In genomic region chr11:43803766-43804165, GRCh38 we compare ENCODE assay signal across 27 cellular contexts.
"Had no signal": no experiment of that assay in that cellular context is flagged by ENCODE, and none has a peak within 500 bp of the region (broad histone marks: within the 10 kb centered on the region; RNA-seq: fewer than 3 reads in every experiment).

No MANE protein-coding gene starts in this region.

- FAIRE-seq: pancreas, small intestine, urothelium cell line had no signal

- H3K27ac ChIP-seq: neutrophil, pancreas, prostate gland, right lobe of liver, sigmoid colon, stomach, thoracic aorta, tibial artery, transverse colon, vagina had no signal

- DNase-seq: naive thymus-derived CD8-positive, alpha-beta T cell; nephron progenitor cell; nucleus accumbens; pancreas; right cardiac atrium; right lobe of liver; sigmoid colon; small intestine; stimulated activated CD4-positive, alpha-beta T cell treated with anti-CD3 and anti-CD28 coated beads, Interleukin-15, amount 100 ng/mL, for 24 hours; stimulated activated CD4-positive, alpha-beta T cell treated with anti-CD3 and anti-CD28 coated beads, Interleukin-2, amount 100 ng/mL, for 24 hours; stimulated activated CD4-positive, alpha-beta T cell treated with anti-CD3 and anti-CD28 coated beads, Interleukin-2, amount 100 ng/mL, for 48 hours; stimulated activated CD4-positive, alpha-beta T cell treated with anti-CD3 and anti-CD28 coated beads, Interleukin-4, amount 100 ng/mL, for 24 hours; stimulated activated naive B cell treated with anti-CD40 and anti-IgM and Interleukin-4, amounts not matched to agents 10 μg/mL and 1 μg/mL and 100 μg/mL, for 72 hours; stimulated activated naive CD4-positive, alpha-beta T cell treated with Interleukin-2 at 50 U/mL for 16 hours; stomach; tibial artery; transverse colon had no signal

- H3K9me3 ChIP-seq: neutrophil, pancreas, prostate gland, right lobe of liver, sigmoid colon, stomach, thoracic aorta, tibial artery, transverse colon, vagina had no signal

- H3K9me3 Mint-ChIP-seq: natural killer cell treated with Interleukin-12 subunit alpha and Interleukin-12 subunit beta and Interleukin-15 and Interleukin-18, amount 100 ng/mL, for 72 hours had no signal

- H3K27me3 Mint-ChIP-seq: naive thymus-derived CD8-positive, alpha-beta T cell; natural killer cell treated with Interleukin-12 subunit alpha and Interleukin-12 subunit beta and Interleukin-15 and Interleukin-18, amount 100 ng/mL, for 72 hours; stimulated activated naive B cell treated with anti-CD40 and anti-IgM and Interleukin-4, amounts not matched to agents 10 μg/mL and 1 μg/mL and 100 μg/mL, for 72 hours; stimulated activated naive CD8-positive, alpha-beta T cell treated with anti-CD3 and anti-CD28 coated beads, Interleukin-15, Interleukin-2, amounts not matched to agents 100 ng/mL and 50 ng/mL, for 24 hours; type B pancreatic cell had no signal

- H3K27ac Mint-ChIP-seq: naive thymus-derived CD8-positive, alpha-beta T cell; natural killer cell treated with Interleukin-12 subunit alpha and Interleukin-12 subunit beta and Interleukin-15 and Interleukin-18, amount 100 ng/mL, for 72 hours; nephron progenitor cell; stimulated activated effector memory CD8-positive, alpha-beta T cell treated with anti-CD3 and anti-CD28 coated beads, Interleukin-12 subunit alpha, Interleukin-12 subunit beta, amount 100 ng/mL, for 72 hours; stimulated activated naive B cell treated with anti-CD40 and anti-IgM and Interleukin-4, amounts not matched to agents 10 μg/mL and 1 μg/mL and 100 μg/mL, for 72 hours; stimulated activated naive CD8-positive, alpha-beta T cell treated with anti-CD3 and anti-CD28 coated beads, Interleukin-15, Interleukin-2, amounts not matched to agents 100 ng/mL and 50 ng/mL, for 24 hours; type B pancreatic cell had no signal

- H3K4me3 Mint-ChIP-seq: naive thymus-derived CD8-positive, alpha-beta T cell; natural killer cell treated with Interleukin-12 subunit alpha and Interleukin-12 subunit beta and Interleukin-15 and Interleukin-18, amount 100 ng/mL, for 72 hours; nephron progenitor cell; neural crest cell; stimulated activated effector memory CD8-positive, alpha-beta T cell treated with anti-CD3 and anti-CD28 coated beads, Interleukin-12 subunit alpha, Interleukin-12 subunit beta, amount 100 ng/mL, for 72 hours; stimulated activated naive B cell treated with anti-CD40 and anti-IgM and Interleukin-4, amounts not matched to agents 10 μg/mL and 1 μg/mL and 100 μg/mL, for 72 hours; stimulated activated naive CD8-positive, alpha-beta T cell treated with anti-CD3 and anti-CD28 coated beads, Interleukin-15, Interleukin-2, amounts not matched to agents 100 ng/mL and 50 ng/mL, for 24 hours; type B pancreatic cell had no signal

- H3K27me3 ChIP-seq: neutrophil, pancreas, right lobe of liver, sigmoid colon, stomach, tibial artery, transverse colon, vagina had no signal

- H3K4me1 ChIP-seq: pancreas, prostate gland, right lobe of liver, sigmoid colon, stomach, tibial artery, transverse colon, vagina had no signal

- H3K36me3 ChIP-seq: neutrophil, pancreas, prostate gland, thoracic aorta, transverse colon had no signal

- H3K4me1 Mint-ChIP-seq: naive thymus-derived CD8-positive, alpha-beta T cell; nephron progenitor cell; neural crest cell; stimulated activated effector memory CD8-positive, alpha-beta T cell treated with anti-CD3 and anti-CD28 coated beads, Interleukin-12 subunit alpha, Interleukin-12 subunit beta, amount 100 ng/mL, for 72 hours; stimulated activated naive B cell treated with anti-CD40 and anti-IgM and Interleukin-4, amounts not matched to agents 10 μg/mL and 1 μg/mL and 100 μg/mL, for 72 hours had no signal

- H3K4me3 ChIP-seq: pancreas, prostate gland, right lobe of liver, sigmoid colon, stomach, thoracic aorta, tibial artery, transverse colon, vagina had no signal

- ATAC-seq: naive thymus-derived CD8-positive, alpha-beta T cell; natural killer cell treated with Interleukin-12 subunit alpha and Interleukin-12 subunit beta and Interleukin-15 and Interleukin-18, amount 100 ng/mL, for 72 hours; pancreas; right cardiac atrium; right lobe of liver; stimulated activated effector memory CD8-positive, alpha-beta T cell treated with anti-CD3 and anti-CD28 coated beads, Interleukin-12 subunit alpha, Interleukin-12 subunit beta, amount 100 ng/mL, for 72 hours; stimulated activated naive B cell treated with anti-CD40 and anti-IgM and Interleukin-4, amounts not matched to agents 10 μg/mL and 1 μg/mL and 100 μg/mL, for 72 hours had no signal
